ENCODE assay signal across 32 cellular contexts in the genomic region with DNA sequence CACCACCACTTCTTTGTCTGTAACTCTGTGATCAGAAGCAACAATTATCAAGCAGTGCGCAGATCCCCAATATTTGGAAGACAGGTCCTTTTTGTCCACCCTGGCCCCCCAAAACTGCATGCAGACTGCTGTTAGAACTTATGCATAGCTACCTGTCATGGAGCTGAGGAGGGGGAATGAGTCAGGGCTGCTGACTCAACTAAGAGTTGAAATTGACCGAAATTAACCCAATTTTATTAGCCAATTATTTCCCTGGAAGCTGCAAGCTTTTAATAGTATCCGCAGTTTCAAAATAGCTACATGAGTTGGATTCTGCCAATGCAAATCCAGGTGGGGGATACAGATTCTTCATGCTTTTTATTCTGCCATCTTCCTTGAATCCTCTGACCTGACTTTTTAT. TPM values are rescaled to one million over a fixed set of nuclear protein-coding genes. Genes with fewer than 3 reads are reported as not detected.
"Had no signal": no experiment of that assay in that cellular context is flagged by ENCODE, and none has a peak within 500 bp of the region (broad histone marks: within the 10 kb centered on the region; RNA-seq: fewer than 3 reads in every experiment).

No MANE protein-coding gene starts in this region.

- H3K4me3 ChIP-seq: ascending aorta, cardiac muscle cell had no signal

- H3K27ac ChIP-seq: ascending aorta, cardiac muscle cell had no signal

- H3K4me1 Mint-ChIP-seq: activated B cell treated with CpG ODN at 0.5 μM for 24 hours; activated CD4-positive, alpha-beta T cell treated with anti-CD3 and anti-CD28 coated beads, Interleukin-2, amount 10 ng/mL, durations not matched to agents 24 days and 14 days; activated naive CD8-positive, alpha-beta T cell treated with anti-CD3 and anti-CD28 coated beads for 36 hours; activated T-helper 17 cell treated with anti-CD3 and anti-CD28 coated beads, Interleukin-2, amount 50 U/mL, for 72 hours; brain; central memory CD8-positive, alpha-beta T cell had no signal

- H3K27me3 ChIP-seq: ascending aorta, cardiac muscle cell had no signal

- H3K27ac Mint-ChIP-seq: activated B cell treated with CpG ODN at 0.5 μM for 24 hours; activated CD4-positive, alpha-beta memory T cell treated with anti-CD3 and anti-CD28 coated beads for 36 hours; activated CD4-positive, alpha-beta T cell treated with anti-CD3 and anti-CD28 coated beads, Interleukin-2, amount 10 ng/mL, durations not matched to agents 24 days and 14 days; activated CD8-positive, alpha-beta T cell treated with anti-CD3 and anti-CD28 coated beads for 36 hours; activated naive CD4-positive, alpha-beta T cell treated with anti-CD3 and anti-CD28 coated beads for 36 hours; activated naive CD4-positive, alpha-beta T cell treated with anti-CD3 and anti-CD28 coated beads, Interleukin-2, amount 50 U/mL, for 72 hours; activated naive CD8-positive, alpha-beta T cell treated with anti-CD3 and anti-CD28 coated beads for 36 hours; activated T-cell treated with anti-CD3 and anti-CD28 coated beads, Interleukin-2, amount 50 U/mL, for 72 hours; activated T-helper 1 cell treated with anti-CD3 and anti-CD28 coated beads, Interleukin-12 subunit alpha, Interleukin-12 subunit beta, Interleukin-2, Interleukin-4 antibody, amounts not matched to agents 30 ng/mL and 10 ng/mL and 1 ng/mL, durations not matched to agents 14 hours and 24 hours and 36 hours; activated T-helper 17 cell treated with anti-CD3 and anti-CD28 coated beads, Interleukin-2, amount 50 U/mL, for 72 hours; brain; T-helper 1 cell treated with Interleukin-12 subunit alpha and Interleukin-12 subunit beta and Interleukin-4 antibody, amounts not matched to agents 30 μg/mL and 1 μg/mL, for 36 hours; T-helper 2 cell treated with Interferon-gamma antibody and Interleukin-4, amounts not matched to agents 5 μg/mL and 100 μg/mL, for 36 hours had no signal

- H3K4me1 ChIP-seq: ascending aorta had no signal

- H3K27me3 Mint-ChIP-seq: activated B cell treated with CpG ODN at 0.5 μM for 24 hours; activated CD4-positive, alpha-beta memory T cell treated with anti-CD3 and anti-CD28 coated beads for 36 hours; activated CD4-positive, alpha-beta T cell treated with anti-CD3 and anti-CD28 coated beads, Interleukin-2, amount 10 ng/mL, durations not matched to agents 24 days and 14 days; activated CD8-positive, alpha-beta T cell treated with anti-CD3 and anti-CD28 coated beads for 36 hours; activated naive CD8-positive, alpha-beta T cell treated with anti-CD3 and anti-CD28 coated beads for 36 hours; activated T-helper 17 cell treated with anti-CD3 and anti-CD28 coated beads, Interleukin-2, amount 50 U/mL, for 72 hours; brain; central memory CD8-positive, alpha-beta T cell had no signal

- DNase-seq: activated B cell treated with CpG ODN at 0.5 μM for 24 hours; activated CD4-positive, alpha-beta memory T cell treated with anti-CD3 and anti-CD28 coated beads for 36 hours; activated CD4-positive, alpha-beta T cell treated with anti-CD3 and anti-CD28 coated beads for 4 hours; activated CD4-positive, alpha-beta T cell treated with anti-CD3 and anti-CD28 coated beads, Interleukin-2, amount 10 ng/mL, durations not matched to agents 24 days and 14 days; activated CD4-positive, alpha-beta T cell treated with anti-CD3 and anti-CD28 coated beads, Interleukin-2, amount 50 U/mL, for 1 hour; activated CD4-positive, alpha-beta T cell treated with anti-CD3 and anti-CD28 coated beads, Interleukin-2, amount 50 U/mL, for 4 hours; activated CD4-positive, CD25-positive, alpha-beta regulatory T cell treated with anti-CD3 and anti-CD28 coated beads, Interleukin-2, amount 50 U/mL, for 72 hours; activated CD8-positive, alpha-beta T cell treated with anti-CD3 and anti-CD28 coated beads for 36 hours; activated effector memory CD4-positive, alpha-beta T cell treated with anti-CD3 and anti-CD28 coated beads, Interleukin-2, amount 50 U/mL, for 16 hours; activated gamma-delta T cell treated with Interleukin-2 at 50 U/mL for 16 hours; activated naive CD4-positive, alpha-beta T cell; activated naive CD4-positive, alpha-beta T cell treated with anti-CD3 and anti-CD28 coated beads for 36 hours; activated naive CD4-positive, alpha-beta T cell treated with anti-CD3 and anti-CD28 coated beads, Interleukin-2, amount 50 U/mL, for 16 hours; activated naive CD8-positive, alpha-beta T cell treated with anti-CD3 and anti-CD28 coated beads for 36 hours; activated T-cell treated with anti-CD3 and anti-CD28 coated beads for 4 hours; activated T-cell treated with anti-CD3 and anti-CD28 coated beads, Interleukin-2, amount 50 U/mL, for 1 hour; activated T-cell treated with anti-CD3 and anti-CD28 coated beads, Interleukin-2, amount 50 U/mL, for 4 hours; activated T-cell treated with anti-CD3 and anti-CD28 coated beads, Interleukin-2, amount 50 U/mL, for 72 hours; cerebellar nuclear complex; SW 1271; T-helper 1 cell; T-helper 2 cell; T-helper 9 cell had no signal

- H3K4me3 Mint-ChIP-seq: activated B cell treated with CpG ODN at 0.5 μM for 24 hours; activated CD4-positive, alpha-beta memory T cell treated with anti-CD3 and anti-CD28 coated beads for 36 hours; activated CD4-positive, alpha-beta T cell treated with anti-CD3 and anti-CD28 coated beads, Interleukin-2, amount 10 ng/mL, durations not matched to agents 24 days and 14 days; activated CD8-positive, alpha-beta T cell treated with anti-CD3 and anti-CD28 coated beads for 36 hours; activated naive CD4-positive, alpha-beta T cell treated with anti-CD3 and anti-CD28 coated beads for 36 hours; activated naive CD8-positive, alpha-beta T cell treated with anti-CD3 and anti-CD28 coated beads for 36 hours; activated T-cell treated with anti-CD3 and anti-CD28 coated beads, Interleukin-2, amount 50 U/mL, for 4 hours; activated T-cell treated with anti-CD3 and anti-CD28 coated beads, Interleukin-2, amount 50 U/mL, for 72 hours; activated T-helper 1 cell treated with anti-CD3 and anti-CD28 coated beads, Interleukin-12 subunit alpha, Interleukin-12 subunit beta, Interleukin-2, Interleukin-4 antibody, amounts not matched to agents 30 ng/mL and 10 ng/mL and 1 ng/mL, durations not matched to agents 14 hours and 24 hours and 36 hours; activated T-helper 17 cell treated with anti-CD3 and anti-CD28 coated beads, Interleukin-2, amount 50 U/mL, for 72 hours; brain; central memory CD8-positive, alpha-beta T cell; T-helper 1 cell treated with Interleukin-12 subunit alpha and Interleukin-12 subunit beta and Interleukin-4 antibody, amounts not matched to agents 30 μg/mL and 1 μg/mL, for 36 hours; T-helper 2 cell treated with Interferon-gamma antibody and Interleukin-4, amounts not matched to agents 5 μg/mL and 100 μg/mL, for 36 hours had no signal

- ATAC-seq: activated CD8-positive, alpha-beta T cell treated with anti-CD3 and anti-CD28 coated beads for 36 hours; activated naive CD4-positive, alpha-beta T cell treated with anti-CD3 and anti-CD28 coated beads, Interleukin-2, amount 50 U/mL, for 72 hours; activated T-cell treated with anti-CD3 and anti-CD28 coated beads, Interleukin-2, amount 50 U/mL, for 4 hours; activated T-cell treated with anti-CD3 and anti-CD28 coated beads, Interleukin-2, amount 50 U/mL, for 72 hours; activated T-helper 17 cell treated with anti-CD3 and anti-CD28 coated beads, Interleukin-2, amount 50 U/mL, for 72 hours had no signal

RNA-seq across cellular contexts. Expression of a gene that starts 14.0 kb away (rescaled TPM):
- total RNA-seq: ascending aorta had no signal
